In the genomic region with DNA sequence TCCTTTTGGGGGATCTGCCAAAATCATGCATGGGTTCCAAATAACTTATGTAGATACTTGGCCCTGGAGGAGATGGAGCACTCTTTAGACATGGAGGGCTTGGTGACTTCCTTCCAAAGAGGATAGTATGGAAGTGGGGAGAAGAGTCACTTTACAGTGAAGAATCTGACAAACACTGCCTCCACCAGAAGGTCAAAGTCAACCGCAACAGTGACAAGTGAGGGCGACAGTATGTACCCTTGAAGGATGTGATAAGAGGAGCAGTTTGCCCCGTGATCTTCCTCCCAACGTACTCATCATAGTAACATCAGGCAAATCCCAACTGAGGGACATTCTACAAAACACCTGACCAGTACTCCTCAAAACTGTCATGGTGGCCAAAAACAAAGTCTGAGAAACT, we compare ENCODE assay signal across 22 cellular contexts.
"Had no signal": no experiment of that assay in that cellular context is flagged by ENCODE, and none has a peak within 500 bp of the region (broad histone marks: within the 10 kb centered on the region; RNA-seq: fewer than 3 reads in every experiment).

No MANE protein-coding gene starts in this region.

- ATAC-seq: activated CD4-positive, alpha-beta T cell treated with anti-CD3 and anti-CD28 coated beads for 36 hours; activated CD8-positive, alpha-beta T cell treated with anti-CD3 and anti-CD28 coated beads for 36 hours; activated T-cell treated with anti-CD3 and anti-CD28 coated beads, Interleukin-2, amount 50 U/mL, for 72 hours; SK-N-SH treated with all-trans-retinoic acid at 6 μM for 48 hours had no signal

- H3K9me3 ChIP-seq: Peyer's patch, SJSA1 had no signal

- H3K4me1 ChIP-seq: Peyer's patch, SJSA1 had no signal

- H3K27me3 ChIP-seq: Peyer's patch, SJSA1 had no signal

- H3K36me3 ChIP-seq: SJSA1 had no signal

- H3K27ac ChIP-seq: Peyer's patch, SJSA1, WERI-Rb-1 had no signal

- H3K4me3 ChIP-seq: Peyer's patch, SJSA1 had no signal

- DNase-seq: activated CD4-positive, alpha-beta T cell treated with anti-CD3 and anti-CD28 coated beads for 36 hours; activated CD8-positive, alpha-beta memory T cell treated with anti-CD3 and anti-CD28 coated beads, Interleukin-2, amount 50 U/mL, for 4 hours; activated CD8-positive, alpha-beta T cell treated with anti-CD3 and anti-CD28 coated beads for 36 hours; activated gamma-delta T cell treated with Interleukin-2 at 50 U/mL for 16 hours; activated naive CD4-positive, alpha-beta T cell treated with anti-CD3 and anti-CD28 coated beads, Interleukin-2, amount 10 ng/mL, durations not matched to agents 7 days and 5 days; activated naive CD8-positive, alpha-beta T cell treated with anti-CD3 and anti-CD28 coated beads for 36 hours; activated T-cell treated with anti-CD3 and anti-CD28 coated beads, Interleukin-2, amount 50 U/mL, for 72 hours; anterior cingulate cortex; Karpas-422; MM.1S; NCI-H1105; NCI-H1436; NCI-H1694 treated with DMSO at 0.1 percent for 48 hours; NCI-H2029 treated with DMSO at 0.1 percent for 48 hours; NCI-H510A treated with DMSO at 0.1 percent for 48 hours; NCI-H69; NK-92 treated with Interleukin-12 subunit alpha and Interleukin-12 subunit beta, amount 100 ng/mL, for 24 hours; Peyer's patch; SHP77; WERI-Rb-1 had no signal
